In the genomic region with DNA sequence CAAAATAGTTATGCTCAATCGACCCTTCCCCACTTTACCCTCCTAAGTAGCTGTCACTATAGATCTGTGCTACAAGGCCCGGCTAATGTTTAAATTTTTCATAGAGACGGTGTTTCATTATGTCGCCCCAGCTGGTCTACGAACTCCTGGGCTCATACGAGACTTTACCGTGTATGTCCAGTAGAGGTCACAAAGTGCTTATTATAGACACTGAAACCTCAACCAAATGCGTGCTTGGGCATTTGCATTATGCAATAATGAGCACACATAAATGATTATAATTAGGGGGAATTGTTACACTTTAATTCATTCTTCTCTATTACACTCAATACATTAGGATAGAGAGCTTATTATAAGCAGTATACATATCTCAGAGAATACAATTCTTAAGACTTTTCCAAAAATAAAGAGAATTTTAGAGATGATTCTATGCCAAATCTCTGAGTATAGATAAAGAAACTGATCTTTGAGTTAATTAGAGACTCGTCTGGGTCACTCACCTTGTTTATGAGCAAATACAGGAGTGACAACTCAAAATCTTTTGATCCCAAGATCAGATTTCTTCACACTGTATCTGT, we compare ENCODE assay signal across 8 cellular contexts. TPM values are rescaled to one million over a fixed set of nuclear protein-coding genes. Genes with fewer than 3 reads are reported as not detected.
DNase-seq lines count a peak whose midpoint lies in the region; ATAC-seq and TF ChIP-seq lines count a peak whose summit lies in the region.

No MANE protein-coding gene starts in this region.

- H3K27me3 ChIP-seq in prostate gland (replicated peaks; ENCODE audit: insufficient read depth), result no peaks in the 10 kb centered on the region

- TF ChIP-seq CTCF in prostate gland (IDR thresholded peaks at IDR 0.05), result peak in 3 of 4 experiments; percentile 37 to 60 (median 56)

- no peak overlapping the region for H3K27ac Mint-ChIP-seq in activated CD4-positive, alpha-beta T cell treated with anti-CD3 and anti-CD28 coated beads, Interleukin-2, amount 10 ng/mL, durations not matched to agents 7 days and 5 days

- DNase-seq in DMS153 (lab: John Stamatoyannopoulos, UW) (peak; percentile 65), NCI-H2196 treated with DMSO at 0.1 percent for 48 hours (lab: John Stamatoyannopoulos, UW; ENCODE audit: unreplicated experiment) (peak; percentile 37), glomerular visceral epithelial cell (ENCODE audit: extremely low spot score) (peak; percentile 56), prostate gland (ENCODE audit: low spot score) (no peak), NCI-H187 (lab: John Stamatoyannopoulos, UW) (no peak)
- peak; percentile 49 for DNase-seq in activated CD4-positive, alpha-beta T cell treated with anti-CD3 and anti-CD28 coated beads, Interleukin-2, amount 10 ng/mL, durations not matched to agents 7 days and 5 days

- CTCF ChIA-PET in activated CD4-positive, alpha-beta T cell treated with anti-CD3 and anti-CD28 coated beads, Interleukin-2, amount 10 ng/mL, durations not matched to agents 7 days and 5 days (lab: Charles Lee), result interaction anchor here (0.9 to 1.2 kb wide), 3 partner anchors 15 to 98 kb away, joined by 3 to 5 read pairs (median 5); no protein-coding TSS in a partner anchor

- no peaks in the 10 kb centered on the region for H3K4me1 ChIP-seq in prostate gland (replicated peaks)

- H3K4me3 Mint-ChIP-seq in activated CD4-positive, alpha-beta T cell treated with anti-CD3 and anti-CD28 coated beads, Interleukin-2, amount 10 ng/mL, durations not matched to agents 7 days and 5 days, result no peak overlapping the region

- POLR2A ChIA-PET in activated CD4-positive, alpha-beta T cell treated with anti-CD3 and anti-CD28 coated beads, Interleukin-2, amount 10 ng/mL, durations not matched to agents 7 days and 5 days (lab: Charles Lee), result no interaction called here

- ATAC-seq in GM18907 (IDR thresholded peaks at IDR 0.05; ENCODE audit: unreplicated experiment), result peak; percentile 89
- ATAC-seq in HG03066 (IDR thresholded peaks at IDR 0.05; ENCODE audit: low read depth, unreplicated experiment), result peak; percentile 90

- H3K4me1 Mint-ChIP-seq in activated CD4-positive, alpha-beta T cell treated with anti-CD3 and anti-CD28 coated beads, Interleukin-2, amount 10 ng/mL, durations not matched to agents 7 days and 5 days, result peaks cover 15% of the 10 kb centered on the region

- no peak overlapping the region for H3K27ac ChIP-seq in prostate gland

- H3K36me3 Mint-ChIP-seq in activated CD4-positive, alpha-beta T cell treated with anti-CD3 and anti-CD28 coated beads, Interleukin-2, amount 10 ng/mL, durations not matched to agents 7 days and 5 days (ENCODE audit: low read depth), result no peaks in the 10 kb centered on the region

- no peak overlapping the region for H3K4me3 ChIP-seq in prostate gland

- no peaks in the 10 kb centered on the region for H3K9me3 ChIP-seq in prostate gland

- H3K36me3 ChIP-seq in prostate gland, result no peaks in the 10 kb centered on the region

- no peaks in the 10 kb centered on the region for H3K9me3 Mint-ChIP-seq in activated CD4-positive, alpha-beta T cell treated with anti-CD3 and anti-CD28 coated beads, Interleukin-2, amount 10 ng/mL, durations not matched to agents 7 days and 5 days

- intact Hi-C loops in prostate gland (cut with DNase I), result no loop called here

- TF ChIP-seq POLR2A in prostate gland (IDR thresholded peaks at IDR 0.05), result no peak

- H3K27me3 Mint-ChIP-seq in activated CD4-positive, alpha-beta T cell treated with anti-CD3 and anti-CD28 coated beads, Interleukin-2, amount 10 ng/mL, durations not matched to agents 7 days and 5 days, result no peaks in the 10 kb centered on the region

- WGBS in prostate gland, result 6% methylated on average over 9 of the region's 9 CpGs

RNA-seq across cellular contexts. Expression of gene MRPL16, which starts 12.5 kb away (rescaled TPM):
- total RNA-seq in activated CD4-positive, alpha-beta T cell treated with anti-CD3 and anti-CD28 coated beads, Interleukin-2, amount 10 ng/mL, durations not matched to agents 7 days and 5 days, result 10 to 100 TPM; 77.1 to 78.3 TPM
- total RNA-seq in prostate gland, result 10 to 100 TPM; 38.3 to 97.6 TPM

RNA-seq across cellular contexts. Expression of gene CBLIF, which starts 22.2 kb away (rescaled TPM):
- not detected for total RNA-seq in activated CD4-positive, alpha-beta T cell treated with anti-CD3 and anti-CD28 coated beads, Interleukin-2, amount 10 ng/mL, durations not matched to agents 7 days and 5 days
- total RNA-seq in prostate gland, result not detected

RNA-seq across cellular contexts. Expression of gene TCN1, which starts 43.2 kb away (rescaled TPM):
- not detected for total RNA-seq in activated CD4-positive, alpha-beta T cell treated with anti-CD3 and anti-CD28 coated beads, Interleukin-2, amount 10 ng/mL, durations not matched to agents 7 days and 5 days
- total RNA-seq in prostate gland, result 1 to 10 TPM; 1.0 to 8.1 TPM

RNA-seq across cellular contexts. Expression of gene OOSP3, which starts 55.5 kb away (rescaled TPM):
- total RNA-seq in activated CD4-positive, alpha-beta T cell treated with anti-CD3 and anti-CD28 coated beads, Interleukin-2, amount 10 ng/mL, durations not matched to agents 7 days and 5 days, result not detected
- not detected for total RNA-seq in prostate gland

Comparison
In these comparisons a context has a peak if more than half of its experiments do, and no peak if none do; other contexts are left out.
1. DNase-seq: peak in DMS153 (single experiment), NCI-H2196 treated with DMSO at 0.1 percent for 48 hours (single experiment), activated CD4-positive, alpha-beta T cell treated with anti-CD3 and anti-CD28 coated beads, Interleukin-2, amount 10 ng/mL, durations not matched to agents 7 days and 5 days (single experiment) and glomerular visceral epithelial cell (single experiment); none in prostate gland (single experiment) and NCI-H187 (0 of 2).